In the genomic region with DNA sequence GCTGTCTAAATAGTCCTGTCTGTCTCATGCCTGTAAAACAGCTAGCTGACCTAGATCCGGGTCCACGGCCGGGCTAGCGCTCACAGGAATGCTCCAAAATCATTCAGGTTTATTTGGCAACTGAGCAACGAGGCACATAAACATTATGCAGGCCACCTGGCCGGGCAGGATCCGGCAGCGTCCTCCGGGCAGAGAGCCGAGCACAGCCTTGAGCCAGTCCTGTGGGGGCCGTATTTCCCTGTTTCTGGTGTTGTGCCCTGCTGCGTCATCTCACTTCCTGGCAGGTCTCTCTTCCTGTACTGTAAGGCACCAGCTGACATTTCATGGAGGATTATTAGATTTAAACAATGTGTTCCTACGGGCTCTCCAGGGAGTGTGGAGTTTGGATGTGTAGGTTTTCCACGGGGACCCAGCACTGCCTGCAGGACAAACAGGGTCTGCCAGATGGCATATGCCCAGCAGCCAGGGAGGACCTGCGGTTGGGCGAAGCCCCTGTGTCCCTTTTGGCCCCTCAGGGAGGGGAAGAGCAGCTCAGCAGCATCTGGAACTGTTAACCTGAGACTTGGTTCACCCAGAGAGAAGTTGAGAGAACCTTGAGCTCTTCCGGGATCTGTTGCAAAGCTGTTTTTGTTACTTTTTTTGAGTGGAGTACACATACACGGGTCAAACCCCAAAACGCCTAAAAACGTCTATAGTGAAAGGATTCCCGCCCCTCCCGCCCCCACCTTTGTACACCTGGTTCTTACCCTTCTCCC, we compare ENCODE assay signal across 9 cellular contexts. TPM values are rescaled to one million over a fixed set of nuclear protein-coding genes. Genes with fewer than 3 reads are reported as not detected.
DNase-seq lines count a peak whose midpoint lies in the region; ATAC-seq and TF ChIP-seq lines count a peak whose summit lies in the region.
"Had no signal": no experiment of that assay in that cellular context is flagged by ENCODE, and none has a peak within 500 bp of the region (broad histone marks: within the 10 kb centered on the region; RNA-seq: fewer than 3 reads in every experiment).

No MANE protein-coding gene starts in this region.

- TF ChIP-seq POLR2A in esophagus squamous epithelium (IDR thresholded peaks at IDR 0.05): no peak

- peak overlapping the region in 2 of 8 donors; percentile 3 to 46 for H3K4me3 Mint-ChIP-seq in CD4-positive, alpha-beta memory T cell
- no peak overlapping the region for H3K4me3 Mint-ChIP-seq in activated CD8-positive, alpha-beta T cell treated with anti-CD3 and anti-CD28 coated beads, Interleukin-2, amount 10 ng/mL, durations not matched to agents 7 days and 5 days
- H3K4me3 Mint-ChIP-seq: activated naive CD4-positive, alpha-beta T cell treated with anti-CD3 and anti-CD28 coated beads, Interleukin-2, amount 50 U/mL, for 24 hours had no signal

- H3K9me3 ChIP-seq in OCI-LY7 (ENCODE audit: low read length): no peaks in the 10 kb centered on the region; the same call in 1 of the 2 replicates
- H3K9me3 ChIP-seq in esophagus squamous epithelium: no peaks in the 10 kb centered on the region
- H3K9me3 ChIP-seq in neutrophil: no peaks in the 10 kb centered on the region
- H3K9me3 ChIP-seq in CD4-positive, alpha-beta memory T cell (ENCODE audit: control insufficient read depth in 1 of 2, low read length in 2 of 2): no peaks in the 10 kb centered on the region

- no peak overlapping the region; the same call in 1 of the 2 replicates for H2AFZ ChIP-seq in OCI-LY7 (ENCODE audit: low read length)

- CTCF ChIA-PET in OCI-LY7 (lab: Charles Lee; ENCODE audit: unreplicated experiment): interaction anchor here (0.8 kb wide), 1 partner anchor 106 kb away, joined by 3 read pairs; no protein-coding TSS in a partner anchor
- CTCF ChIA-PET in CD4-positive, alpha-beta memory T cell (lab: Charles Lee; ENCODE audit: partially characterized antibody): interaction anchor here (1.0 kb wide), 1 partner anchor 31 kb away, joined by 3 read pairs; no protein-coding TSS in a partner anchor
- CTCF ChIA-PET in activated CD8-positive, alpha-beta T cell treated with anti-CD3 and anti-CD28 coated beads, Interleukin-2, amount 10 ng/mL, durations not matched to agents 7 days and 5 days (lab: Charles Lee): interaction anchor here (1.0 to 1.6 kb wide), 4 partner anchors 11 to 104 kb away, joined by 3 to 4 read pairs (median 4); no protein-coding TSS in a partner anchor

- no peaks in the 10 kb centered on the region for H3K36me3 Mint-ChIP-seq in CD4-positive, alpha-beta memory T cell
- no peaks in the 10 kb centered on the region for H3K36me3 Mint-ChIP-seq in activated CD8-positive, alpha-beta T cell treated with anti-CD3 and anti-CD28 coated beads, Interleukin-2, amount 10 ng/mL, durations not matched to agents 7 days and 5 days (ENCODE audit: low read depth)
- H3K36me3 Mint-ChIP-seq: activated naive CD4-positive, alpha-beta T cell treated with anti-CD3 and anti-CD28 coated beads, Interleukin-2, amount 50 U/mL, for 24 hours had no signal

- intact Hi-C loops in OCI-LY7 (cut with micrococcal nuclease; ENCODE audit: unreplicated experiment): no loop called here
- intact Hi-C loops in esophagus squamous epithelium (cut with DNase I): no loop called here
- intact Hi-C loops in CD4-positive, alpha-beta memory T cell (cut with micrococcal nuclease): no loop called here

- 18 to 25% methylated on average over 14 to 20 of the region's 22 CpGs for WGBS in esophagus squamous epithelium, 2 donors

- no peak overlapping the region for H3K27ac ChIP-seq in OCI-LY7 (ENCODE audit: low read depth, low read length, poor library complexity, severe bottlenecking)
- peak overlapping the region; percentile 78 to 94 (median 90) for H3K27ac ChIP-seq in esophagus squamous epithelium
- peak overlapping the region; percentile 64 for H3K27ac ChIP-seq in neutrophil
- no peak overlapping the region for H3K27ac ChIP-seq in CD4-positive, alpha-beta memory T cell (ENCODE audit: low read depth, low read length)

- H3K9me2 ChIP-seq in OCI-LY7 (ENCODE audit: insufficient read depth, low read length): no peaks in the 10 kb centered on the region

- BruUV-seq in OCI-LY7 (replicated peaks; lab: Mats Ljungman, UMichigan): no TSS peak

- POLR2A ChIA-PET in OCI-LY7 (lab: Charles Lee): interaction anchor here (0.6 to 3.5 kb wide), 4 partner anchors 14 to 223 kb away, joined by 3 to 13 read pairs (median 3); no protein-coding TSS in a partner anchor
- POLR2A ChIA-PET in CD4-positive, alpha-beta memory T cell (lab: Charles Lee; ENCODE audit: partially characterized antibody): no interaction called here
- POLR2A ChIA-PET in activated CD8-positive, alpha-beta T cell treated with anti-CD3 and anti-CD28 coated beads, Interleukin-2, amount 10 ng/mL, durations not matched to agents 7 days and 5 days (lab: Charles Lee): no interaction called here

- no peaks in the 10 kb centered on the region for H3K79me2 ChIP-seq in OCI-LY7 (ENCODE audit: insufficient read depth, low read depth, low read length)

- H3K36me3 ChIP-seq in OCI-LY7 (ENCODE audit: insufficient read depth, low read length) (no peaks in the 10 kb centered on the region; the same call in 1 of the 2 replicates), esophagus squamous epithelium (peaks cover 0 to 5% (median 0%) of the 10 kb centered on the region in 3 donors), neutrophil (no peaks in the 10 kb centered on the region)
- H3K36me3 ChIP-seq in CD4-positive, alpha-beta memory T cell (ENCODE audit: insufficient read depth, low read length): no peaks in the 10 kb centered on the region

- peaks cover 5 to 6% of the 10 kb centered on the region in 2 donors for H3K27me3 Mint-ChIP-seq in CD4-positive, alpha-beta memory T cell
- H3K27me3 Mint-ChIP-seq in activated CD8-positive, alpha-beta T cell treated with anti-CD3 and anti-CD28 coated beads, Interleukin-2, amount 10 ng/mL, durations not matched to agents 7 days and 5 days (ENCODE audit: low read depth): peaks cover 10% of the 10 kb centered on the region

- no peaks in the 10 kb centered on the region for H3K9me3 Mint-ChIP-seq in CD4-positive, alpha-beta memory T cell
- H3K9me3 Mint-ChIP-seq in activated CD8-positive, alpha-beta T cell treated with anti-CD3 and anti-CD28 coated beads, Interleukin-2, amount 10 ng/mL, durations not matched to agents 7 days and 5 days (ENCODE audit: insufficient read depth): no peaks in the 10 kb centered on the region
- H3K9me3 Mint-ChIP-seq: activated naive CD4-positive, alpha-beta T cell treated with anti-CD3 and anti-CD28 coated beads, Interleukin-2, amount 50 U/mL, for 24 hours had no signal

- H3K27me3 ChIP-seq in esophagus squamous epithelium (no peaks in the 10 kb centered on the region), neutrophil (no peaks in the 10 kb centered on the region)
- H3K27me3 ChIP-seq in CD4-positive, alpha-beta memory T cell (ENCODE audit: insufficient read depth, low read length): no peaks in the 10 kb centered on the region

- peak; percentile 70 for DNase-seq in DMS 273 treated with DMSO at 0.1 percent for 48 hours (lab: John Stamatoyannopoulos, UW)
- DNase-seq in OCI-LY7 (ENCODE audit: low spot score): peak; percentile 30
- DNase-seq in esophagus squamous epithelium (lab: John Stamatoyannopoulos, UW): no peak
- DNase-seq in CD4-positive, alpha-beta memory T cell: no peak
- no peak for DNase-seq in LoVo (ENCODE audit: low spot score)
- DNase-seq in activated CD8-positive, alpha-beta T cell treated with anti-CD3 and anti-CD28 coated beads, Interleukin-2, amount 10 ng/mL, durations not matched to agents 7 days and 5 days: no peak
- no peak for DNase-seq in HPDE6-E6E7 (ENCODE audit: extremely low spot score)

- TF ChIP-seq CTCF in OCI-LY7 (conservative IDR thresholded peaks at IDR 0.05; ENCODE audit: low read length): no peak
- peak in 1 of 6 experiments; percentile 10 for TF ChIP-seq CTCF in esophagus squamous epithelium (IDR thresholded peaks at IDR 0.05)
- no peak for TF ChIP-seq CTCF in neutrophil (IDR thresholded peaks at IDR 0.05)

- peak overlapping the region; percentile 41 for H3K4me2 ChIP-seq in OCI-LY7 (ENCODE audit: low read length)

- H3K27ac Mint-ChIP-seq in CD4-positive, alpha-beta memory T cell: no peak overlapping the region
- no peak overlapping the region for H3K27ac Mint-ChIP-seq in activated CD8-positive, alpha-beta T cell treated with anti-CD3 and anti-CD28 coated beads, Interleukin-2, amount 10 ng/mL, durations not matched to agents 7 days and 5 days
- H3K27ac Mint-ChIP-seq: activated naive CD4-positive, alpha-beta T cell treated with anti-CD3 and anti-CD28 coated beads, Interleukin-2, amount 50 U/mL, for 24 hours had no signal

- H3K4me1 Mint-ChIP-seq in CD4-positive, alpha-beta memory T cell: no peaks in the 10 kb centered on the region
- H3K4me1 Mint-ChIP-seq in activated CD8-positive, alpha-beta T cell treated with anti-CD3 and anti-CD28 coated beads, Interleukin-2, amount 10 ng/mL, durations not matched to agents 7 days and 5 days (ENCODE audit: low read depth): no peaks in the 10 kb centered on the region
- H3K4me1 Mint-ChIP-seq: activated naive CD4-positive, alpha-beta T cell treated with anti-CD3 and anti-CD28 coated beads, Interleukin-2, amount 50 U/mL, for 24 hours had no signal

- no peak for ATAC-seq in activated CD8-positive, alpha-beta T cell treated with anti-CD3 and anti-CD28 coated beads, Interleukin-2, amount 10 ng/mL, durations not matched to agents 7 days and 5 days

- no peaks in the 10 kb centered on the region for H4K20me1 ChIP-seq in OCI-LY7 (ENCODE audit: insufficient read depth, low read length)

- peaks cover 14% of the 10 kb centered on the region for H3K4me1 ChIP-seq in OCI-LY7 (ENCODE audit: insufficient read depth, low read length, poor library complexity, severe bottlenecking)
- H3K4me1 ChIP-seq in esophagus squamous epithelium: peaks cover 15 to 48% (median 25%) of the 10 kb centered on the region in 3 donors
- H3K4me1 ChIP-seq in neutrophil (ENCODE audit: control insufficient read depth in 1 of 2, insufficient read depth in 1 of 2, low read depth in 1 of 2, low read length in 1 of 2): peaks cover 32 to 40% of the 10 kb centered on the region in 2 experiments
- H3K4me1 ChIP-seq in CD4-positive, alpha-beta memory T cell (ENCODE audit: insufficient read depth, low read length): no peaks in the 10 kb centered on the region

- H3K4me3 ChIP-seq in OCI-LY7 (ENCODE audit: low read depth, low read length, poor library complexity, severe bottlenecking) (no peak overlapping the region), esophagus squamous epithelium (peak overlapping the region; percentile 2 to 53 (median 27)), neutrophil (ENCODE audit: low read depth in 1 of 2, low read length in 1 of 2) (peak overlapping the region; percentile 31 to 48)
- no peak overlapping the region for H3K4me3 ChIP-seq in CD4-positive, alpha-beta memory T cell (ENCODE audit: low read length in 2 of 2)

RNA-seq across cellular contexts. Expression of gene LRRK1, which starts 16.5 kb away (rescaled TPM):
- total RNA-seq in OCI-LY7 (2014; rRNA removed; shearing (Covaris generic)): 74.2 and 92.3 TPM in 2 replicates
- total RNA-seq in OCI-LY7 (2022) (219 and 233 TPM in 2 replicates), esophagus squamous epithelium (10 to 100 TPM in 2 of 4 donors, 1 to 10 TPM in 2; 5.7 to 12.0 (median 10.0) TPM)
- under 1 TPM; 0.53 to 0.58 TPM for total RNA-seq in CD4-positive, alpha-beta memory T cell
- under 1 TPM in 1 of 2 donors, not detected in 1; 0.50 TPM for polyA plus RNA-seq in CD4-positive, alpha-beta memory T cell
- under 1 TPM; 0.57 to 0.66 TPM for total RNA-seq in activated CD8-positive, alpha-beta T cell treated with anti-CD3 and anti-CD28 coated beads, Interleukin-2, amount 10 ng/mL, durations not matched to agents 7 days and 5 days

RNA-seq across cellular contexts. Expression of gene ALDH1A3, which starts 23.0 kb away (rescaled TPM):
- not detected in 2 replicates for total RNA-seq in OCI-LY7 (2014; rRNA removed; shearing (Covaris generic))
- total RNA-seq in OCI-LY7 (2022) (not detected in 2 replicates), esophagus squamous epithelium (10 to 100 TPM; 31.9 to 63.0 (median 38.1) TPM)
- not detected for total RNA-seq in CD4-positive, alpha-beta memory T cell
- not detected for polyA plus RNA-seq in CD4-positive, alpha-beta memory T cell
- total RNA-seq in activated CD8-positive, alpha-beta T cell treated with anti-CD3 and anti-CD28 coated beads, Interleukin-2, amount 10 ng/mL, durations not matched to agents 7 days and 5 days: not detected

Comparison
In these comparisons a context has a peak if more than half of its experiments do, and no peak if none do; other contexts are left out.
1. DNase-seq: peak in DMS 273 treated with DMSO at 0.1 percent for 48 hours (single experiment) and OCI-LY7 (single experiment); none in esophagus squamous epithelium (single experiment), CD4-positive, alpha-beta memory T cell (0 of 5), LoVo (single experiment), activated CD8-positive, alpha-beta T cell treated with anti-CD3 and anti-CD28 coated beads, Interleukin-2, amount 10 ng/mL, durations not matched to agents 7 days and 5 days (single experiment) and HPDE6-E6E7 (single experiment).
2. H3K27ac ChIP-seq: peak in esophagus squamous epithelium (4 of 4) and neutrophil (single experiment); none in OCI-LY7 (single experiment) and CD4-positive, alpha-beta memory T cell (single experiment).
3. H3K4me3 ChIP-seq: peak in esophagus squamous epithelium (4 of 4) and neutrophil (2 of 2); none in OCI-LY7 (single experiment) and CD4-positive, alpha-beta memory T cell (0 of 2).
4. RNA of gene LRRK1, which starts 16.5 kb away (total RNA-seq): 74.2 to 233 TPM in OCI-LY7; 5.7 to 12.0 TPM in esophagus squamous epithelium, 0.57 to 0.66 TPM in activated CD8-positive, alpha-beta T cell treated with anti-CD3 and anti-CD28 coated beads, Interleukin-2, amount 10 ng/mL, durations not matched to agents 7 days and 5 days and 0.53 to 0.58 TPM in CD4-positive, alpha-beta memory T cell; every median in the first group is over 4 times any median in the second.
5. RNA of gene ALDH1A3, which starts 23.0 kb away (total RNA-seq): 31.9 to 63.0 TPM in esophagus squamous epithelium; not detected in OCI-LY7, not detected in CD4-positive, alpha-beta memory T cell and not detected in activated CD8-positive, alpha-beta T cell treated with anti-CD3 and anti-CD28 coated beads, Interleukin-2, amount 10 ng/mL, durations not matched to agents 7 days and 5 days; every median in the first group is over 10 times any median in the second.